In the genomic region with DNA sequence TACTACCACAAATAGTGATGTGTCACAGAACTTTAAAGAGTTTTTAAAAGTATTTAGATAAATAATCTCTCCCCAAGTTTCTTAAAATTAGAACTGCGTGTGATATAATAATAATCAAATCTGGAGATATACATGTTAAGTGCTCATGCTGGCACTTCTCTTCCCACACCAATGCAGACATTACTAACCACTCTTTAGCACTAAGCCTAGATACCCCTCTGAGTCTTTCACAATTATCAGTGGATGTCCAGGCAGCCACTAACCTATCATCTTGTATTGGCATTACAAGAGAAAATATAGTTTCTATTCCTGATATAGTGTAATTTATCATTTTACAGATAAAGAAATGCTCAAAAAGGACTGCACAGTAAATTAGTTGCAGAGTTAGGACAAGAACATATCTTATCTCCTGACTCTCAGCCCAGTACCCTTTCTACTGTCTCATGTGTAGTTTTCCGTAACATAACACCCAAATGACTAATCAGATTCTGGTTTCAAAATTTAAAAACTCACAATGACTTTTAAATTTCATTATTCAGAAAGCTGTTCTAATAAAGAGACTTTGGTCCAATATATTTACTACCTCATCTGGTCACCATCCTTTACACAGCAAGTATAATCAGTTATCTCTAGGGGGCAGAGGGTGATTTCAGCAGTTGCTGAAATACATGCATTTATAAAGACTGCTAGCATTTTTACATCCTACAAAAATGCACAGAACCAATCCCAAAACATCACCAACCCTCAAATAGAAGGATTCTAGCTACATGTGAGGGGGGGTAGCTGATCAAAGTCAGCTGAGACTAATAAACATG, we compare ENCODE assay signal across 30 cellular contexts.
A peak's percentile ranks its signal among the peaks of the same experiment; 100 is the strongest.
DNase-seq lines count a peak whose midpoint lies in the region; ATAC-seq and TF ChIP-seq lines count a peak whose summit lies in the region.
"Had no signal": no experiment of that assay in that cellular context is flagged by ENCODE, and none has a peak within 500 bp of the region (broad histone marks: within the 10 kb centered on the region; RNA-seq: fewer than 3 reads in every experiment).

No MANE protein-coding gene starts in this region.

- no peak overlapping the region for H3K4me2 ChIP-seq in PC-3 (ENCODE audit: low read length)
- H3K4me2 ChIP-seq: A549 had no signal

- CTCF ChIA-PET in PC-3 (lab: Charles Lee): interaction anchor here (0.6 kb wide), 1 partner anchor 225 kb away, joined by 3 read pairs; no protein-coding TSS in a partner anchor
- CTCF ChIA-PET in CD4-positive, alpha-beta memory T cell (lab: Charles Lee; ENCODE audit: partially characterized antibody): no interaction called here

- no peak overlapping the region for H3K4me3 ChIP-seq in PC-3 (ENCODE audit: low read length)
- H3K4me3 ChIP-seq in CD4-positive, alpha-beta memory T cell (ENCODE audit: low read length in 2 of 2): no peak overlapping the region
- H3K4me3 ChIP-seq: A549, GM12878, spleen, thoracic aorta had no signal

- intact Hi-C loops in PC-3 (cut with micrococcal nuclease): no loop called here
- intact Hi-C loops in CD4-positive, alpha-beta memory T cell (cut with micrococcal nuclease): no loop called here

- H3K4me3 Mint-ChIP-seq in chondrocyte (ENCODE audit: unreplicated experiment): no peak overlapping the region
- H3K4me3 Mint-ChIP-seq in CD4-positive, alpha-beta memory T cell: no peak overlapping the region
- H3K4me3 Mint-ChIP-seq: activated B cell treated with CpG ODN at 0.5 μM for 24 hours; activated CD4-positive, alpha-beta T cell treated with anti-CD3 and anti-CD28 coated beads, Interleukin-2, amount 10 ng/mL, durations not matched to agents 7 days and 5 days; CD4-positive, alpha-beta T cell had no signal

- H3K27ac Mint-ChIP-seq in chondrocyte (ENCODE audit: unreplicated experiment): peak overlapping the region; percentile 33
- H3K27ac Mint-ChIP-seq in CD4-positive, alpha-beta memory T cell: no peak overlapping the region
- H3K27ac Mint-ChIP-seq: activated B cell treated with CpG ODN at 0.5 μM for 24 hours; activated CD4-positive, alpha-beta T cell treated with anti-CD3 and anti-CD28 coated beads, Interleukin-2, amount 10 ng/mL, durations not matched to agents 7 days and 5 days; activated naive CD4-positive, alpha-beta T cell treated with anti-CD3 and anti-CD28 coated beads, Interleukin-2, amount 50 U/mL, for 72 hours; CD4-positive, alpha-beta T cell had no signal

- BruUV-seq in PC-3 (replicated peaks; lab: Mats Ljungman, UMichigan): no TSS peak

- peaks cover 18% of the 10 kb centered on the region for H3K4me1 Mint-ChIP-seq in chondrocyte (ENCODE audit: low read depth)
- no peaks in the 10 kb centered on the region for H3K4me1 Mint-ChIP-seq in CD4-positive, alpha-beta memory T cell
- H3K4me1 Mint-ChIP-seq: activated B cell treated with CpG ODN at 0.5 μM for 24 hours; activated CD4-positive, alpha-beta T cell treated with anti-CD3 and anti-CD28 coated beads, Interleukin-2, amount 10 ng/mL, durations not matched to agents 7 days and 5 days had no signal

- no peaks in the 10 kb centered on the region for H3K36me3 Mint-ChIP-seq in chondrocyte (ENCODE audit: low read depth)
- no peaks in the 10 kb centered on the region for H3K36me3 Mint-ChIP-seq in CD4-positive, alpha-beta memory T cell
- H3K36me3 Mint-ChIP-seq: activated naive CD4-positive, alpha-beta T cell treated with anti-CD3 and anti-CD28 coated beads, Interleukin-2, amount 50 U/mL, for 72 hours had no signal

- H3F3A ChIP-seq in PC-3 (ENCODE audit: low read length, unreplicated experiment): no peaks in the 10 kb centered on the region

- H3K27me3 Mint-ChIP-seq in chondrocyte (ENCODE audit: low read depth): no peaks in the 10 kb centered on the region
- no peaks in the 10 kb centered on the region for H3K27me3 Mint-ChIP-seq in CD4-positive, alpha-beta memory T cell
- H3K27me3 Mint-ChIP-seq: activated B cell treated with CpG ODN at 0.5 μM for 24 hours; activated CD4-positive, alpha-beta T cell treated with anti-CD3 and anti-CD28 coated beads, Interleukin-2, amount 10 ng/mL, durations not matched to agents 7 days and 5 days; CD4-positive, alpha-beta T cell had no signal

- DNase-seq in EH (ENCODE audit: low read depth): peak; percentile 49
- DNase-seq in PC-3: peak; percentile 26
- no peak for DNase-seq in chondrocyte (ENCODE audit: low spot score)
- DNase-seq in iris pigment epithelial cell (ENCODE audit: low read depth): peak; percentile 66
- DNase-seq in CD4-positive, alpha-beta memory T cell: no peak
- DNase-seq in 8988T: no peak
- DNase-seq in foreskin melanocyte: no peak
- no peak for DNase-seq in DMS53 treated with DMSO at 0.1 percent for 48 hours (lab: John Stamatoyannopoulos, UW; ENCODE audit: unreplicated experiment)
- DNase-seq: activated B cell treated with CpG ODN at 0.5 μM for 24 hours; activated CD4-positive, alpha-beta T cell treated with anti-CD3 and anti-CD28 coated beads, Interleukin-2, amount 10 ng/mL, durations not matched to agents 7 days and 5 days; activated effector memory CD4-positive, alpha-beta T cell treated with Interleukin-2 at 50 U/mL for 16 hours; AML-193; aorta; caudate nucleus; CD4-positive, alpha-beta T cell; DMS 273 treated with DMSO at 0.1 percent for 48 hours; head of caudate nucleus; left ventricle myocardium superior; NCI-H1092 treated with DMSO at 0.1 percent for 48 hours; NCI-H187 treated with DMSO at 0.1 percent for 48 hours; NCI-H2171; NCI-H510A; right cardiac atrium; spleen; stimulated activated CD4-positive, alpha-beta T cell treated with anti-CD3 and anti-CD28 coated beads, Interleukin-2, amount 100 ng/mL, for 24 hours; stimulated activated naive CD8-positive, alpha-beta T cell treated with anti-CD3 and anti-CD28 coated beads, Interleukin-15, Interleukin-2, amounts not matched to agents 100 U/mL and 50 U/mL, for 24 hours had no signal

- H3K9me3 Mint-ChIP-seq in chondrocyte (ENCODE audit: low read depth): no peaks in the 10 kb centered on the region
- peaks cover 0 to 5% (median 0%) of the 10 kb centered on the region in 8 donors for H3K9me3 Mint-ChIP-seq in CD4-positive, alpha-beta memory T cell
- H3K9me3 Mint-ChIP-seq: activated B cell treated with CpG ODN at 0.5 μM for 24 hours; activated CD4-positive, alpha-beta T cell treated with anti-CD3 and anti-CD28 coated beads, Interleukin-2, amount 10 ng/mL, durations not matched to agents 7 days and 5 days; CD4-positive, alpha-beta T cell had no signal

- no peak overlapping the region for H2AFZ ChIP-seq in PC-3 (ENCODE audit: low read length)

- peaks cover 12% of the 10 kb centered on the region for H3K4me1 ChIP-seq in PC-3 (ENCODE audit: insufficient read depth, low read length)
- H3K4me1 ChIP-seq in CD4-positive, alpha-beta memory T cell (ENCODE audit: insufficient read depth, low read length): no peaks in the 10 kb centered on the region
- H3K4me1 ChIP-seq: spleen had no signal

- H3K27me3 ChIP-seq in PC-3 (ENCODE audit: low read length): no peaks in the 10 kb centered on the region
- no peaks in the 10 kb centered on the region for H3K27me3 ChIP-seq in CD4-positive, alpha-beta memory T cell (ENCODE audit: insufficient read depth, low read length)
- H3K27me3 ChIP-seq: spleen had no signal

- POLR2A ChIA-PET in PC-3 (lab: Charles Lee; ENCODE audit: unreplicated experiment): no interaction called here
- POLR2A ChIA-PET in CD4-positive, alpha-beta memory T cell (lab: Charles Lee; ENCODE audit: partially characterized antibody): no interaction called here

- no peaks in the 10 kb centered on the region for H3K9me2 ChIP-seq in PC-3 (replicated peaks; ENCODE audit: low read length)

- no peaks in the 10 kb centered on the region for H3K9me3 ChIP-seq in PC-3 (ENCODE audit: low read length)
- no peaks in the 10 kb centered on the region for H3K9me3 ChIP-seq in CD4-positive, alpha-beta memory T cell (ENCODE audit: control insufficient read depth in 1 of 2, low read length in 2 of 2)
- H3K9me3 ChIP-seq: thoracic aorta had no signal

- TF ChIP-seq CTCF in PC-3 (conservative IDR thresholded peaks at IDR 0.05; ENCODE audit: low read depth, low read length): no peak
- TF ChIP-seq CTCF in chondrocyte (IDR thresholded peaks at IDR 0.05): peak; percentile 46

- H3K79me2 ChIP-seq in PC-3 (ENCODE audit: low read length): no peaks in the 10 kb centered on the region

- H3K27ac ChIP-seq in PC-3 (ENCODE audit: low read length): no peak overlapping the region
- H3K27ac ChIP-seq in CD4-positive, alpha-beta memory T cell (ENCODE audit: low read depth, low read length): no peak overlapping the region
- H3K27ac ChIP-seq: spleen, thoracic aorta had no signal

- H3K36me3 ChIP-seq in PC-3 (ENCODE audit: low read depth, low read length): no peaks in the 10 kb centered on the region
- H3K36me3 ChIP-seq in CD4-positive, alpha-beta memory T cell (ENCODE audit: insufficient read depth, low read length): no peaks in the 10 kb centered on the region
- H3K36me3 ChIP-seq: spleen, thoracic aorta had no signal

- ATAC-seq in PC-3: peak; percentile 40
- ATAC-seq: A549; activated naive CD4-positive, alpha-beta T cell treated with anti-CD3 and anti-CD28 coated beads, Interleukin-2, amount 50 U/mL, for 72 hours; GM12878; left ventricle myocardium superior; right cardiac atrium; stimulated activated naive CD8-positive, alpha-beta T cell treated with anti-CD3 and anti-CD28 coated beads, Interleukin-15, Interleukin-2, amounts not matched to agents 100 U/mL and 50 U/mL, for 24 hours had no signal

- H3K9ac ChIP-seq in PC-3 (ENCODE audit: low read length): no peak overlapping the region

- no peaks in the 10 kb centered on the region for H4K20me1 ChIP-seq in PC-3 (ENCODE audit: low read length)

Comparison
In these comparisons a context has a peak if more than half of its experiments do, and no peak if none do; other contexts are left out.
1. DNase-seq: peak in EH (single experiment), PC-3 (single experiment) and iris pigment epithelial cell (single experiment); none in chondrocyte (single experiment), CD4-positive, alpha-beta memory T cell (0 of 5), 8988T (single experiment), foreskin melanocyte (single experiment) and DMS53 treated with DMSO at 0.1 percent for 48 hours (single experiment).